Comparison of ENCODE assay signal across 19 cellular contexts in genomic region chr11:16000065-16000464, GRCh38.
DNase-seq lines count a peak whose midpoint lies in the region; TF ChIP-seq lines count a peak whose summit lies in the region.
"Had no signal": no experiment of that assay in that cellular context is flagged by ENCODE, and none has a peak within 500 bp of the region (broad histone marks: within the 10 kb centered on the region; RNA-seq: fewer than 3 reads in every experiment).

No MANE protein-coding gene starts in this region.

- intact Hi-C loops in MCF 10A (cut with micrococcal nuclease) (no loop called here), breast epithelium (cut with DNase I; ENCODE audit: low total_unique reads) (no loop called here)

- DNase-seq in MCF 10A (ENCODE audit: unreplicated experiment) (peak; percentile 23), breast epithelium (ENCODE audit: low spot score in 2 of 2) (no peak), adipocyte (ENCODE audit: low read depth) (peak; percentile 52), fibroblast of mammary gland (ENCODE audit: low read depth) (peak; percentile 85), skeletal muscle cell (ENCODE audit: low read depth) (peak; percentile 64), T-helper 2 cell (no peak), pons (ENCODE audit: low spot score) (no peak), NCI-H345 treated with DMSO at 0.1 percent for 48 hours (lab: John Stamatoyannopoulos, UW; ENCODE audit: unreplicated experiment) (no peak)
- DNase-seq: 8988T; activated CD8-positive, alpha-beta memory T cell treated with anti-CD3 and anti-CD28 coated beads, Interleukin-2, amount 10 ng/mL, durations not matched to agents 7 days and 5 days; activated naive CD4-positive, alpha-beta T cell treated with Interleukin-2 at 50 U/mL for 16 hours; central memory CD4-positive, alpha-beta T cell; COR-L47; MV-4-11; NCI-H2107; RPMI8226 had no signal

- H3K9ac ChIP-seq in adipocyte (ENCODE audit: low read length): no peak overlapping the region

- CTCF ChIA-PET in MCF 10A (lab: Yijun Ruan, JAX): interaction anchor here (0.7 kb wide), 1 partner anchor 165 kb away, joined by 3 read pairs; no protein-coding TSS in a partner anchor

- TF ChIP-seq CTCF in MCF 10A (IDR thresholded peaks at IDR 0.05; ENCODE audit: unreplicated experiment) (no peak), breast epithelium (IDR thresholded peaks at IDR 0.05) (no peak), fibroblast of mammary gland (conservative IDR thresholded peaks at IDR 0.05; ENCODE audit: control insufficient read depth, insufficient read depth, low read depth, low read length) (no peak)

- no peaks in the 10 kb centered on the region for H3K9me3 Mint-ChIP-seq in MCF 10A (ENCODE audit: unreplicated experiment)
- H3K9me3 Mint-ChIP-seq: T-helper 1 cell treated with Interleukin-12 subunit alpha and Interleukin-12 subunit beta and Interleukin-4 antibody, amounts not matched to agents 30 μg/mL and 1 μg/mL, for 36 hours had no signal

- no TSS peak for BruUV-seq in MCF 10A (replicated peaks; lab: Mats Ljungman, UMichigan)

- H3K9me3 ChIP-seq in breast epithelium (no peaks in the 10 kb centered on the region), adipocyte (ENCODE audit: control insufficient read depth, low read length) (no peaks in the 10 kb centered on the region)
- H3K9me3 ChIP-seq: thoracic aorta had no signal

- POLR2A ChIA-PET in MCF 10A (lab: Yijun Ruan, JAX): no interaction called here

- peak overlapping the region; percentile 73 for H3K27ac Mint-ChIP-seq in MCF 10A (ENCODE audit: low read depth, unreplicated experiment)
- H3K27ac Mint-ChIP-seq: activated CD8-positive, alpha-beta memory T cell treated with anti-CD3 and anti-CD28 coated beads, Interleukin-2, amount 10 ng/mL, durations not matched to agents 7 days and 5 days; T-helper 1 cell treated with Interleukin-12 subunit alpha and Interleukin-12 subunit beta and Interleukin-4 antibody, amounts not matched to agents 30 μg/mL and 1 μg/mL, for 36 hours had no signal

- TF ChIP-seq POLR2A in breast epithelium (IDR thresholded peaks at IDR 0.05): no peak

- no peak overlapping the region for H3K4me3 Mint-ChIP-seq in MCF 10A (ENCODE audit: unreplicated experiment)
- H3K4me3 Mint-ChIP-seq: activated CD8-positive, alpha-beta memory T cell treated with anti-CD3 and anti-CD28 coated beads, Interleukin-2, amount 10 ng/mL, durations not matched to agents 7 days and 5 days; T-helper 1 cell treated with Interleukin-12 subunit alpha and Interleukin-12 subunit beta and Interleukin-4 antibody, amounts not matched to agents 30 μg/mL and 1 μg/mL, for 36 hours had no signal

- H3K27me3 Mint-ChIP-seq in MCF 10A (ENCODE audit: insufficient read depth, unreplicated experiment): no peaks in the 10 kb centered on the region
- H3K27me3 Mint-ChIP-seq: activated CD8-positive, alpha-beta memory T cell treated with anti-CD3 and anti-CD28 coated beads, Interleukin-2, amount 10 ng/mL, durations not matched to agents 7 days and 5 days had no signal

- H3K27ac ChIP-seq in breast epithelium: no peak overlapping the region
- H3K27ac ChIP-seq: thoracic aorta had no signal

- peaks cover 10% of the 10 kb centered on the region for H3K36me3 Mint-ChIP-seq in MCF 10A (ENCODE audit: insufficient read depth, unreplicated experiment)
- H3K36me3 Mint-ChIP-seq: activated CD8-positive, alpha-beta memory T cell treated with anti-CD3 and anti-CD28 coated beads, Interleukin-2, amount 10 ng/mL, durations not matched to agents 7 days and 5 days had no signal

- H3K4me3 ChIP-seq in breast epithelium (no peak overlapping the region), adipocyte (ENCODE audit: low read length) (no peak overlapping the region), fibroblast of mammary gland (ENCODE audit: control insufficient read depth, low read depth, low read length) (no peak overlapping the region), skeletal muscle cell (ENCODE audit: low read depth, low read length) (no peak overlapping the region)
- H3K4me3 ChIP-seq: hepatocyte, thoracic aorta had no signal

- H3K27me3 ChIP-seq in breast epithelium: no peaks in the 10 kb centered on the region
- no peaks in the 10 kb centered on the region for H3K27me3 ChIP-seq in adipocyte (replicated peaks; ENCODE audit: control insufficient read depth, insufficient read depth, low read length)
- H3K27me3 ChIP-seq: hepatocyte had no signal

- H3K36me3 ChIP-seq in breast epithelium: no peaks in the 10 kb centered on the region
- H3K36me3 ChIP-seq in adipocyte (ENCODE audit: control insufficient read depth, insufficient read depth, low read length, severe bottlenecking): no peaks in the 10 kb centered on the region
- H3K36me3 ChIP-seq: thoracic aorta had no signal

- peaks cover 21% of the 10 kb centered on the region for H3K4me1 Mint-ChIP-seq in MCF 10A (ENCODE audit: insufficient read depth, unreplicated experiment)
- H3K4me1 Mint-ChIP-seq: activated CD8-positive, alpha-beta memory T cell treated with anti-CD3 and anti-CD28 coated beads, Interleukin-2, amount 10 ng/mL, durations not matched to agents 7 days and 5 days had no signal

- H3K4me1 ChIP-seq in breast epithelium (no peaks in the 10 kb centered on the region), adipocyte (ENCODE audit: control insufficient read depth, insufficient read depth, low read length) (peaks cover 16% of the 10 kb centered on the region)

Comparison
In these comparisons a context has a peak if more than half of its experiments do, and no peak if none do; other contexts are left out.
1. DNase-seq: peak in MCF 10A (single experiment), adipocyte (single experiment), fibroblast of mammary gland (single experiment) and skeletal muscle cell (single experiment); none in breast epithelium (0 of 2), T-helper 2 cell (0 of 5), pons (single experiment) and NCI-H345 treated with DMSO at 0.1 percent for 48 hours (single experiment).